Comparison of ENCODE assay signal across 8 cellular contexts in the genomic region with DNA sequence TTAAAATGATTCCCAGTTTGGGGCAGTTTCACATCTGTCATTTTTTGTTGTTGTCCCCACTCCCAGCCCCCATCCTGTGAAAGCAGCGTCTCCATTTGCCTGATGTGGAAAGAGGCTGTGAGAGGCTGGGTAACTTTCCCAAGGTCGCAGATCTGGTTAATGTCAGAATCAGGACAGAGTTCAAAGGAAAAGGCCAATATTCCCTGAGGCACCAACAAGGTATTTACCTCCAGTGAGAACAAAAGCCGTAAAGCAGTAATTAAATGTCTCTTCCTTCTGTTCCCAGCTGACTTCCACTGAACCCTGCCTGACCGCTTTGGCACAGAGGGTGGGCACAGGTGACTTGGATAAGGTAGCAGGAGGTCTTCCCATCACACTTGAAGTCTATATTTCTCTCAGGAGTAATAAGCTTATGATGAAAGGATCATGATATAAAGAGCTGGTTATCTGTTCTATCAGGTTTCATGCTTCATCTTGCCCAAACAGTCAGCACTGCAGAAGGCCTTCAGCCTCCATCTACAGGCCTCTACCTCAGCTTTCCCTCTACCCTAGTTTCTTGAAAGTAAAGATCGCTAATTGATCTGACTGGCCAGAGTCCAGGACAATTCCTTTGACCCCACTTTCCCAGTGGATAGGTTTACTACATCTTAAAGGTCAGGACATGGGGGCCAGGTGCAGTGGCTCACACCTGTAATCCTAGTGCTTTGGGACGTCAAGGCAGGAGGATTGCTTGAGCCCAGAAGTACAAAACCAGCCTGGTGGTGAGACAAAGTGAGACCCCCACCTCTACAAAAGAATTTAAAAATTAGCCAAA. TPM values are rescaled to one million over a fixed set of nuclear protein-coding genes. Genes with fewer than 3 reads are reported as not detected.
DNase-seq lines count a peak whose midpoint lies in the region; TF ChIP-seq lines count a peak whose summit lies in the region.

No MANE protein-coding gene starts in this region.

- H3K4me3 ChIP-seq in ascending aorta (no peak overlapping the region), stomach (no peak overlapping the region)

- no peak for TF ChIP-seq EP300 in stomach (IDR thresholded peaks at IDR 0.05)

- TF ChIP-seq CTCF in ascending aorta (IDR thresholded peaks at IDR 0.05) (no peak), stomach (IDR thresholded peaks at IDR 0.05) (no peak)

- intact Hi-C loops in ascending aorta (cut with DNase I) (loop anchor here (2.0 to 10.0 kb wide), 4 partner anchors 84 to 666 kb away; a partner anchor contains a TSS), stomach (cut with DNase I; ENCODE audit: low total_unique reads) (no loop called here)

- no peaks in the 10 kb centered on the region for H3K27me3 ChIP-seq in ascending aorta
- H3K27me3 ChIP-seq in stomach = no peaks in the 10 kb centered on the region

- no peak for TF ChIP-seq POLR2A in stomach (IDR thresholded peaks at IDR 0.05)

- peak overlapping the region; percentile 84 to 89 for H3K27ac ChIP-seq in ascending aorta
- H3K27ac ChIP-seq in stomach = peak overlapping the region; percentile 69 to 94 (median 86)

- 58 to 69% (median 62%) methylated on average over 6 of the region's 6 CpGs for WGBS in stomach, 5 donors

- H3K9me3 ChIP-seq in ascending aorta (peaks cover 0 to 7% of the 10 kb centered on the region in 2 donors), stomach (peaks cover 0 to 6% (median 4%) of the 10 kb centered on the region in 4 donors)

- DNase-seq in NCI-H1417 (lab: John Stamatoyannopoulos, UW) (peak in 2 of 3 experiments; percentile 70 to 92), ascending aorta (ENCODE audit: low spot score in 2 of 2) (no peak), left kidney (ENCODE audit: low read depth, low spot score) (peak; percentile 47), stomach (no peak), DMS53 treated with DMSO at 0.1 percent for 48 hours (lab: John Stamatoyannopoulos, UW; ENCODE audit: unreplicated experiment) (no peak), mucosa of gallbladder (ENCODE audit: low spot score) (no peak), SHP77 treated with DMSO at 0.1 percent for 48 hours (lab: John Stamatoyannopoulos, UW) (no peak), NK-92 (lab: John Stamatoyannopoulos, UW; ENCODE audit: unreplicated experiment) (no peak)

- H3K4me1 ChIP-seq in ascending aorta (peaks cover 6 to 25% of the 10 kb centered on the region in 2 donors), stomach (peaks cover 40 to 75% (median 57%) of the 10 kb centered on the region in 4 donors)

- H3K36me3 ChIP-seq in ascending aorta (no peaks in the 10 kb centered on the region), stomach (no peaks in the 10 kb centered on the region)

RNA-seq across cellular contexts. Expression of a gene that starts 9.4 kb away (rescaled TPM):
- total RNA-seq in ascending aorta (not detected), stomach (not detected), mucosa of gallbladder (0.26 TPM)
- polyA plus RNA-seq in stomach = not detected

RNA-seq across cellular contexts. Expression of a gene that starts 45.0 kb away (rescaled TPM):
- total RNA-seq in ascending aorta (637 TPM), stomach (100 to 1,000 TPM in 3 of 5 donors, 10 to 100 TPM in 1, 1 to 10 TPM in 1; 6.4 to 225 (median 111) TPM), mucosa of gallbladder (880 TPM)
- polyA plus RNA-seq in stomach = 100 to 1,000 TPM in 2 of 3 donors, 10 to 100 TPM in 1; 89.1 to 200 (median 166) TPM

Comparison
In these comparisons a context has a peak if more than half of its experiments do, and no peak if none do; other contexts are left out.
1. DNase-seq: peak in NCI-H1417 (2 of 3) and left kidney (single experiment); none in ascending aorta (0 of 2), stomach (single experiment), DMS53 treated with DMSO at 0.1 percent for 48 hours (single experiment), mucosa of gallbladder (single experiment), SHP77 treated with DMSO at 0.1 percent for 48 hours (single experiment) and NK-92 (single experiment).